In genomic region chr12:12952036-12952435, GRCh38 we compare ENCODE assay signal across 37 cellular contexts. TPM values are rescaled to one million over a fixed set of nuclear protein-coding genes. Genes with fewer than 3 reads are reported as not detected.
"Had no signal": no experiment of that assay in that cellular context is flagged by ENCODE, and none has a peak within 500 bp of the region (broad histone marks: within the 10 kb centered on the region; RNA-seq: fewer than 3 reads in every experiment).

TSS of gene GPRC5D (minus strand) at chr12:12952170. CDS start at chr12:12950384, 1,786 bp downstream.

- H3K4me3 Mint-ChIP-seq: activated CD8-positive, alpha-beta memory T cell treated with anti-CD3 and anti-CD28 coated beads, Interleukin-2, amount 10 ng/mL, durations not matched to agents 7 days and 5 days; activated CD8-positive, alpha-beta T cell treated with anti-CD3 and anti-CD28 coated beads, Interleukin-2, amount 10 ng/mL, durations not matched to agents 7 days and 5 days; activated naive CD8-positive, alpha-beta T cell treated with anti-CD3 and anti-CD28 coated beads, Interleukin-2, amount 50 U/mL, for 24 hours; activated T-cell treated with anti-CD3 and anti-CD28 coated beads, Interleukin-2, amount 50 U/mL, for 24 hours; activated T-helper 1 cell treated with anti-CD3 and anti-CD28 coated beads, Interleukin-12 subunit alpha, Interleukin-12 subunit beta, Interleukin-2, Interleukin-4 antibody, amounts not matched to agents 30 ng/mL and 10 ng/mL and 1 ng/mL, durations not matched to agents 14 hours and 24 hours and 36 hours; T-helper 2 cell treated with Interferon-gamma antibody and Interleukin-4, amounts not matched to agents 5 μg/mL and 100 μg/mL, for 36 hours; WTC11 had no signal

- H3K27ac ChIP-seq: ascending aorta, body of pancreas, SJCRH30 had no signal

- H3K4me3 ChIP-seq: ascending aorta, body of pancreas, SJCRH30 had no signal

- DNase-seq: activated CD4-positive, alpha-beta T cell treated with anti-CD3 and anti-CD28 coated beads for 48 hours; activated CD4-positive, alpha-beta T cell treated with anti-CD3 and anti-CD28 coated beads, Interleukin-2, amount 50 U/mL, for 4 hours; activated CD4-positive, CD25-positive, alpha-beta regulatory T cell treated with anti-CD3 and anti-CD28 coated beads, Interleukin-2, amount 50 U/mL, for 72 hours; activated CD8-positive, alpha-beta memory T cell treated with anti-CD3 and anti-CD28 coated beads, Interleukin-2, amount 10 ng/mL, durations not matched to agents 7 days and 5 days; activated CD8-positive, alpha-beta T cell treated with anti-CD3 and anti-CD28 coated beads, Interleukin-2, amount 10 ng/mL, durations not matched to agents 7 days and 5 days; activated effector memory CD4-positive, alpha-beta T cell treated with anti-CD3 and anti-CD28 coated beads, Interleukin-2, amount 50 U/mL, for 16 hours; activated naive CD4-positive, alpha-beta T cell treated with Interleukin-2 at 50 U/mL for 16 hours; activated naive CD8-positive, alpha-beta T cell treated with anti-CD3 and anti-CD28 coated beads, Interleukin-2, amount 50 U/mL, for 24 hours; activated T-cell treated with anti-CD3 and anti-CD28 coated beads, Interleukin-2, amount 50 U/mL, for 24 hours; amniotic stem cell; body of pancreas; central memory CD4-positive, alpha-beta T cell; KG1; MV-4-11; NCI-H1092 treated with DMSO at 0.1 percent for 48 hours; NCI-H1417 treated with DMSO at 0.1 percent for 48 hours; NCI-H187; NCI-H2081 treated with DMSO at 0.1 percent for 48 hours; NCI-H2227 treated with DMSO at 0.1 percent for 48 hours; NCI-H446 treated with DMSO at 0.1 percent for 48 hours; NCI-H524 treated with DMSO at 0.1 percent for 48 hours; NCI-H748 treated with DMSO at 0.1 percent for 48 hours; SJCRH30; SK-N-SH; SW 1271 had no signal

- H3K36me3 Mint-ChIP-seq: activated CD8-positive, alpha-beta memory T cell treated with anti-CD3 and anti-CD28 coated beads, Interleukin-2, amount 10 ng/mL, durations not matched to agents 7 days and 5 days; activated naive CD4-positive, alpha-beta T cell treated with anti-CD3 and anti-CD28 coated beads, Interleukin-2, amount 50 U/mL, for 72 hours; WTC11 had no signal

- H3K9me3 ChIP-seq: ascending aorta, body of pancreas, SJCRH30, SK-N-SH had no signal

- H3K27me3 Mint-ChIP-seq: activated naive CD8-positive, alpha-beta T cell treated with anti-CD3 and anti-CD28 coated beads, Interleukin-2, amount 50 U/mL, for 24 hours; activated T-cell treated with anti-CD3 and anti-CD28 coated beads, Interleukin-2, amount 50 U/mL, for 24 hours had no signal

- H3K27ac Mint-ChIP-seq: activated CD8-positive, alpha-beta memory T cell treated with anti-CD3 and anti-CD28 coated beads, Interleukin-2, amount 10 ng/mL, durations not matched to agents 7 days and 5 days; activated CD8-positive, alpha-beta T cell treated with anti-CD3 and anti-CD28 coated beads, Interleukin-2, amount 10 ng/mL, durations not matched to agents 7 days and 5 days; activated naive CD4-positive, alpha-beta T cell treated with anti-CD3 and anti-CD28 coated beads, Interleukin-2, amount 50 U/mL, for 72 hours; activated naive CD8-positive, alpha-beta T cell treated with anti-CD3 and anti-CD28 coated beads, Interleukin-2, amount 50 U/mL, for 24 hours; activated T-cell treated with anti-CD3 and anti-CD28 coated beads, Interleukin-2, amount 50 U/mL, for 24 hours; activated T-helper 1 cell treated with anti-CD3 and anti-CD28 coated beads, Interleukin-12 subunit alpha, Interleukin-12 subunit beta, Interleukin-2, Interleukin-4 antibody, amounts not matched to agents 30 ng/mL and 10 ng/mL and 1 ng/mL, durations not matched to agents 14 hours and 24 hours and 36 hours; T-helper 2 cell treated with Interferon-gamma antibody and Interleukin-4, amounts not matched to agents 5 μg/mL and 100 μg/mL, for 36 hours; WTC11 had no signal

- ATAC-seq: activated CD8-positive, alpha-beta memory T cell treated with anti-CD3 and anti-CD28 coated beads, Interleukin-2, amount 10 ng/mL, durations not matched to agents 7 days and 5 days; activated CD8-positive, alpha-beta T cell treated with anti-CD3 and anti-CD28 coated beads, Interleukin-2, amount 10 ng/mL, durations not matched to agents 7 days and 5 days; activated naive CD4-positive, alpha-beta T cell treated with anti-CD3 and anti-CD28 coated beads, Interleukin-2, amount 50 U/mL, for 72 hours; activated naive CD8-positive, alpha-beta T cell treated with anti-CD3 and anti-CD28 coated beads, Interleukin-2, amount 50 U/mL, for 24 hours; body of pancreas; Right ventricle myocardium inferior; WTC11 had no signal

- H3K4me1 ChIP-seq: ascending aorta had no signal

- H3K4me1 Mint-ChIP-seq: activated CD8-positive, alpha-beta memory T cell treated with anti-CD3 and anti-CD28 coated beads, Interleukin-2, amount 10 ng/mL, durations not matched to agents 7 days and 5 days; WTC11 had no signal

- H3K36me3 ChIP-seq: SJCRH30 had no signal

- H3K27me3 ChIP-seq: ascending aorta, body of pancreas, SJCRH30 had no signal

- H3K9me3 Mint-ChIP-seq: activated naive CD8-positive, alpha-beta T cell treated with anti-CD3 and anti-CD28 coated beads, Interleukin-2, amount 50 U/mL, for 24 hours; activated T-cell treated with anti-CD3 and anti-CD28 coated beads, Interleukin-2, amount 50 U/mL, for 24 hours; activated T-helper 1 cell treated with anti-CD3 and anti-CD28 coated beads, Interleukin-12 subunit alpha, Interleukin-12 subunit beta, Interleukin-2, Interleukin-4 antibody, amounts not matched to agents 30 ng/mL and 10 ng/mL and 1 ng/mL, durations not matched to agents 14 hours and 24 hours and 36 hours; T-helper 2 cell treated with Interferon-gamma antibody and Interleukin-4, amounts not matched to agents 5 μg/mL and 100 μg/mL, for 36 hours; WTC11 had no signal

RNA-seq across cellular contexts. Expression of gene GPRC5D, which starts in this region (rescaled TPM):
- total RNA-seq: activated CD8-positive, alpha-beta memory T cell treated with anti-CD3 and anti-CD28 coated beads, Interleukin-2, amount 10 ng/mL, durations not matched to agents 7 days and 5 days; activated CD8-positive, alpha-beta T cell treated with anti-CD3 and anti-CD28 coated beads, Interleukin-2, amount 10 ng/mL, durations not matched to agents 7 days and 5 days; activated naive CD4-positive, alpha-beta T cell treated with anti-CD3 and anti-CD28 coated beads, Interleukin-2, amount 50 U/mL, for 72 hours; activated T-helper 1 cell treated with anti-CD3 and anti-CD28 coated beads, Interleukin-12 subunit alpha, Interleukin-12 subunit beta, Interleukin-2, Interleukin-4 antibody, amounts not matched to agents 30 ng/mL and 10 ng/mL and 1 ng/mL, durations not matched to agents 14 hours and 24 hours and 36 hours; ascending aorta; body of pancreas; bronchial epithelial cell; LHCN-M2; M059J; OCI-LY7; Right ventricle myocardium inferior; RPMI7951; SJCRH30; T-helper 1 cell treated with Interleukin-12 subunit alpha and Interleukin-12 subunit beta and Interleukin-4 antibody, amounts not matched to agents 30 ng/mL and 1 ng/mL, for 36 hours had no signal
- polyA plus RNA-seq: SK-N-SH had no signal
